Comparison of ENCODE assay signal across 23 cellular contexts in the genomic region with DNA sequence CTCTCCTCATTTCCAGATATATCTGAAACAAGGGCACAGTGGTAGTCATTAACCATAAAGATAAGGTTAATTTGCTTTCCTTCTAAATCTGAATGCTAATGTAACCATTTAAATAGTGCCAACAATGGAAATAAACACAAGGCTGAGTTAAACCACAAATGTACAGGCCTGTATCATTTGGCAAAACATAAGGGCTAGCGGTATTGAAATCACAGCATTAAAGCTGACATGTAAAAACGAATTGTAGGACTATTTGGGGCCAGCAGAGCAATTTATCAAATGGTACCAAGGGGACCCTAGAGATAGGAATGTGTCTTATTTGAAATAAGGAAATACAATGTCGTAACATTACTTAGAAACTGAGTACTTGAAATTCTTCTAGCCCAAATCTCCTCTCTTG.
A peak's percentile ranks its signal among the peaks of the same experiment; 100 is the strongest.
DNase-seq lines count a peak whose midpoint lies in the region; FAIRE-seq and TF ChIP-seq lines count a peak whose summit lies in the region.
"Had no signal": no experiment of that assay in that cellular context is flagged by ENCODE, and none has a peak within 500 bp of the region (broad histone marks: within the 10 kb centered on the region; RNA-seq: fewer than 3 reads in every experiment).

No MANE protein-coding gene starts in this region.

- H3K9me3 ChIP-seq in astrocyte (ENCODE audit: insufficient read depth, low read depth, low read length): no peaks in the 10 kb centered on the region
- H3K9me3 ChIP-seq: A549, BE2C, HAP-1 had no signal

- H3K9me3 Mint-ChIP-seq in astrocyte (ENCODE audit: unreplicated experiment): peaks cover 7% of the 10 kb centered on the region
- H3K9me3 Mint-ChIP-seq in nephron progenitor cell: peaks cover 14% of the 10 kb centered on the region
- peaks cover 19% of the 10 kb centered on the region for H3K9me3 Mint-ChIP-seq in activated T-helper 2 cell treated with anti-CD3 and anti-CD28 coated beads, Interferon-gamma antibody, Interleukin-2, Interleukin-4, amounts not matched to agents 10 μg/mL and 5 μg/mL and 100 μg/mL, durations not matched to agents 14 hours and 24 hours and 36 hours
- H3K9me3 Mint-ChIP-seq: CD4-positive, alpha-beta T cell; CD8-positive, alpha-beta memory T cell had no signal

- H3K4me1 Mint-ChIP-seq in astrocyte (ENCODE audit: low read depth, unreplicated experiment) (peaks cover 7% of the 10 kb centered on the region), nephron progenitor cell (peaks cover 19% of the 10 kb centered on the region)
- H3K4me1 Mint-ChIP-seq in activated T-helper 2 cell treated with anti-CD3 and anti-CD28 coated beads, Interferon-gamma antibody, Interleukin-2, Interleukin-4, amounts not matched to agents 10 μg/mL and 5 μg/mL and 100 μg/mL, durations not matched to agents 14 hours and 24 hours and 36 hours (ENCODE audit: low read depth): peaks cover 8% of the 10 kb centered on the region
- H3K4me1 Mint-ChIP-seq: CD14-positive monocyte; CD8-positive, alpha-beta memory T cell had no signal

- no peaks in the 10 kb centered on the region for H3K79me2 ChIP-seq in astrocyte (ENCODE audit: insufficient read depth, low read length)

- H3K27ac Mint-ChIP-seq in astrocyte (ENCODE audit: unreplicated experiment) (no peak overlapping the region), nephron progenitor cell (peak overlapping the region; percentile 92)
- H3K27ac Mint-ChIP-seq in activated T-helper 2 cell treated with anti-CD3 and anti-CD28 coated beads, Interferon-gamma antibody, Interleukin-2, Interleukin-4, amounts not matched to agents 10 μg/mL and 5 μg/mL and 100 μg/mL, durations not matched to agents 14 hours and 24 hours and 36 hours: no peak overlapping the region
- H3K27ac Mint-ChIP-seq: CD14-positive monocyte; CD4-positive, alpha-beta T cell; CD8-positive, alpha-beta memory T cell had no signal

- no peak overlapping the region for H3K4me3 ChIP-seq in astrocyte (ENCODE audit: insufficient read depth, low read depth, low read length)
- H3K4me3 ChIP-seq: A549; BLaER1 treated with 17β-estradiol and CSF1 and Interleukin-3, amounts not matched to agents 10 nM and 100 nM; HAP-1 had no signal

- peak; percentile 69 for DNase-seq in astrocyte (ENCODE audit: low read depth)
- peak; percentile 8 for DNase-seq in fibroblast of peridontal ligament (ENCODE audit: extremely low read depth)
- no peak for DNase-seq in nephron progenitor cell
- no peak for DNase-seq in activated T-helper 2 cell treated with anti-CD3 and anti-CD28 coated beads, Interferon-gamma antibody, Interleukin-2, Interleukin-4, amounts not matched to agents 10 μg/mL and 5 μg/mL and 100 μg/mL, durations not matched to agents 14 hours and 24 hours and 36 hours (ENCODE audit: low spot score)
- DNase-seq in stimulated activated CD4-positive, alpha-beta T cell treated with anti-CD3 and anti-CD28 coated beads, Interleukin-4, amount 100 ng/mL, for 1 hour: no peak
- no peak for DNase-seq in GF-D8 (lab: John Stamatoyannopoulos, UW)
- DNase-seq: 8988T; ACHN; AML-193; BE2C; Calu3; CD4-positive, alpha-beta T cell; CD8-positive, alpha-beta memory T cell; COR-L47; DMS53; DMS79 treated with DMSO at 0.1 percent for 48 hours; GOT3 had no signal

- FAIRE-seq in astrocyte (lab: Jason Lieb, UNC): no peak
- FAIRE-seq: A549, GM12892, H54 had no signal

- intact Hi-C loops in activated T-helper 2 cell treated with anti-CD3 and anti-CD28 coated beads, Interferon-gamma antibody, Interleukin-2, Interleukin-4, amounts not matched to agents 10 μg/mL and 5 μg/mL and 100 μg/mL, durations not matched to agents 14 hours and 24 hours and 36 hours (cut with micrococcal nuclease): no loop called here

- H3K4me2 ChIP-seq in astrocyte (ENCODE audit: low read length): no peak overlapping the region
- H3K4me2 ChIP-seq: A549; BLaER1 treated with 17β-estradiol and CSF1 and Interleukin-3, amounts not matched to agents 10 nM and 100 nM had no signal

- H3K36me3 ChIP-seq in astrocyte (ENCODE audit: insufficient read depth, low read length): no peaks in the 10 kb centered on the region
- H3K36me3 ChIP-seq: BE2C; BLaER1 treated with 17β-estradiol and CSF1 and Interleukin-3, amounts not matched to agents 10 nM and 100 nM; HAP-1 had no signal

- H3K27me3 ChIP-seq in astrocyte (ENCODE audit: insufficient read depth, low read length): no peaks in the 10 kb centered on the region
- H3K27me3 ChIP-seq: BE2C; BLaER1 treated with 17β-estradiol and CSF1 and Interleukin-3, amounts not matched to agents 10 nM and 100 nM had no signal

- H4K20me1 ChIP-seq in astrocyte (ENCODE audit: insufficient read depth, low read length): no peaks in the 10 kb centered on the region
- H4K20me1 ChIP-seq: BLaER1 treated with 17β-estradiol and CSF1 and Interleukin-3, amounts not matched to agents 10 nM and 100 nM had no signal

- H3K4me1 ChIP-seq in astrocyte (ENCODE audit: insufficient read depth, low read length): no peaks in the 10 kb centered on the region
- H3K4me1 ChIP-seq: A549; BLaER1 treated with 17β-estradiol and CSF1 and Interleukin-3, amounts not matched to agents 10 nM and 100 nM; HAP-1 had no signal

- no peak overlapping the region for H3K27ac ChIP-seq in astrocyte (ENCODE audit: low read depth, low read length)
- H3K27ac ChIP-seq: A549; BLaER1 treated with 17β-estradiol and CSF1 and Interleukin-3, amounts not matched to agents 10 nM and 100 nM had no signal

- H3K9ac ChIP-seq in astrocyte (ENCODE audit: low read length): no peak overlapping the region
- H3K9ac ChIP-seq: BLaER1 treated with 17β-estradiol and CSF1 and Interleukin-3, amounts not matched to agents 10 nM and 100 nM had no signal

- no peaks in the 10 kb centered on the region for H3K27me3 Mint-ChIP-seq in astrocyte (ENCODE audit: low read depth, unreplicated experiment)
- H3K27me3 Mint-ChIP-seq in nephron progenitor cell (ENCODE audit: low read depth, poor library complexity): peaks cover 4% of the 10 kb centered on the region
- no peaks in the 10 kb centered on the region for H3K27me3 Mint-ChIP-seq in activated T-helper 2 cell treated with anti-CD3 and anti-CD28 coated beads, Interferon-gamma antibody, Interleukin-2, Interleukin-4, amounts not matched to agents 10 μg/mL and 5 μg/mL and 100 μg/mL, durations not matched to agents 14 hours and 24 hours and 36 hours (ENCODE audit: low read depth)
- H3K27me3 Mint-ChIP-seq: CD4-positive, alpha-beta T cell had no signal

- H3K4me3 Mint-ChIP-seq in astrocyte (ENCODE audit: unreplicated experiment) (no peak overlapping the region), nephron progenitor cell (no peak overlapping the region)
- no peak overlapping the region for H3K4me3 Mint-ChIP-seq in activated T-helper 2 cell treated with anti-CD3 and anti-CD28 coated beads, Interferon-gamma antibody, Interleukin-2, Interleukin-4, amounts not matched to agents 10 μg/mL and 5 μg/mL and 100 μg/mL, durations not matched to agents 14 hours and 24 hours and 36 hours (ENCODE audit: low read depth)
- H3K4me3 Mint-ChIP-seq: CD14-positive monocyte; CD4-positive, alpha-beta T cell; CD8-positive, alpha-beta memory T cell had no signal

- H3K36me3 Mint-ChIP-seq in astrocyte (ENCODE audit: low read depth, unreplicated experiment) (no peaks in the 10 kb centered on the region), nephron progenitor cell (ENCODE audit: low read depth) (peaks cover 18% of the 10 kb centered on the region)
- no peaks in the 10 kb centered on the region for H3K36me3 Mint-ChIP-seq in activated T-helper 2 cell treated with anti-CD3 and anti-CD28 coated beads, Interferon-gamma antibody, Interleukin-2, Interleukin-4, amounts not matched to agents 10 μg/mL and 5 μg/mL and 100 μg/mL, durations not matched to agents 14 hours and 24 hours and 36 hours (ENCODE audit: low read depth)
- H3K36me3 Mint-ChIP-seq: CD14-positive monocyte had no signal

- TF ChIP-seq CTCF in astrocyte (IDR thresholded peaks at IDR 0.05; ENCODE audit: insufficient read depth, low read depth, low read length): no peak
- no peak for TF ChIP-seq CTCF in nephron progenitor cell (IDR thresholded peaks at IDR 0.05)

- no peak overlapping the region for H2AFZ ChIP-seq in astrocyte (ENCODE audit: low read depth, low read length)

Comparison
In these comparisons a context has a peak if more than half of its experiments do, and no peak if none do; other contexts are left out.
1. DNase-seq: peak in astrocyte (single experiment) and fibroblast of peridontal ligament (single experiment); none in nephron progenitor cell (single experiment), activated T-helper 2 cell treated with anti-CD3 and anti-CD28 coated beads, Interferon-gamma antibody, Interleukin-2, Interleukin-4, amounts not matched to agents 10 μg/mL and 5 μg/mL and 100 μg/mL, durations not matched to agents 14 hours and 24 hours and 36 hours (single experiment), stimulated activated CD4-positive, alpha-beta T cell treated with anti-CD3 and anti-CD28 coated beads, Interleukin-4, amount 100 ng/mL, for 1 hour (single experiment) and GF-D8 (single experiment).